Comparison of ENCODE assay signal across 23 cellular contexts in genomic region chr18:24992491-24992890, GRCh38.
"Had no signal": no experiment of that assay in that cellular context is flagged by ENCODE, and none has a peak within 500 bp of the region (broad histone marks: within the 10 kb centered on the region; RNA-seq: fewer than 3 reads in every experiment).

No MANE protein-coding gene starts in this region.

- H3K9me3 Mint-ChIP-seq: activated B cell treated with CpG ODN at 0.5 μM for 24 hours; activated CD8-positive, alpha-beta T cell treated with anti-CD3 and anti-CD28 coated beads for 36 hours had no signal

- H3K27ac Mint-ChIP-seq: activated B cell treated with CpG ODN at 0.5 μM for 24 hours; activated CD8-positive, alpha-beta T cell treated with anti-CD3 and anti-CD28 coated beads for 36 hours; activated naive CD8-positive, alpha-beta T cell; natural killer cell; stimulated activated naive CD8-positive, alpha-beta T cell treated with anti-CD3 and anti-CD28 coated beads, Interleukin-15, Interleukin-2, amounts not matched to agents 100 ng/mL and 50 ng/mL, for 24 hours; T-helper 17 cell had no signal

- H3K4me3 Mint-ChIP-seq: activated B cell treated with CpG ODN at 0.5 μM for 24 hours; activated CD8-positive, alpha-beta T cell treated with anti-CD3 and anti-CD28 coated beads for 36 hours; activated naive CD8-positive, alpha-beta T cell; natural killer cell; stimulated activated naive CD8-positive, alpha-beta T cell treated with anti-CD3 and anti-CD28 coated beads, Interleukin-15, Interleukin-2, amounts not matched to agents 100 ng/mL and 50 ng/mL, for 24 hours; T-helper 17 cell had no signal

- DNase-seq: activated B cell treated with CpG ODN at 0.5 μM for 24 hours; activated CD4-positive, alpha-beta T cell treated with anti-CD3 and anti-CD28 coated beads for 48 hours; activated CD8-positive, alpha-beta T cell treated with anti-CD3 and anti-CD28 coated beads for 36 hours; activated gamma-delta T cell; activated T-cell treated with anti-CD3 and anti-CD28 coated beads, Interleukin-2, amount 50 U/mL, for 48 hours; amniotic stem cell; erythroblast; hypothalamus; left ventricle myocardium superior; mesenchymal stem cell; natural killer cell; nucleus accumbens; right cardiac atrium; small intestine; stimulated activated CD4-positive, alpha-beta T cell treated with anti-CD3 and anti-CD28 coated beads, Interleukin-4, amount 100 ng/mL, for 4 hours; stimulated activated CD8-positive, alpha-beta memory T cell treated with anti-CD3 and anti-CD28 coated beads, Interleukin-4, amount 100 ng/mL, for 48 hours; T-helper 17 cell; trophoblast cell had no signal

- H3K27ac ChIP-seq: prostate gland, suprapubic skin had no signal

- FAIRE-seq: small intestine, TTC549 had no signal

- ATAC-seq: activated CD8-positive, alpha-beta T cell treated with anti-CD3 and anti-CD28 coated beads for 36 hours; left ventricle myocardium superior; natural killer cell; right cardiac atrium; T-helper 17 cell had no signal

- H3K36me3 Mint-ChIP-seq: activated naive CD8-positive, alpha-beta T cell; natural killer cell had no signal

- H3K4me1 Mint-ChIP-seq: natural killer cell, T-helper 17 cell had no signal

- H3K27me3 ChIP-seq: suprapubic skin had no signal

- H3K4me3 ChIP-seq: prostate gland, suprapubic skin had no signal

- H3K27me3 Mint-ChIP-seq: activated B cell treated with CpG ODN at 0.5 μM for 24 hours, T-helper 17 cell had no signal

- H3K36me3 ChIP-seq: prostate gland, suprapubic skin had no signal

- H3K9me3 ChIP-seq: prostate gland, suprapubic skin had no signal

- H3K4me1 ChIP-seq: prostate gland had no signal
